In genomic region chr4:4541661-4542570, GRCh38 we compare ENCODE assay signal across 1 cellular context.
TF ChIP-seq lines count a peak whose summit lies in the region.

Gene STX18 (minus strand): TSS chr4:4542048. CDS start chr4:4541964, 84 bp downstream.

TF ChIP-seq in K562, 482 proteins besides CTCF, POLR2A, EP300 and RAD21 (continued from another document and continues in another):
- TF ChIP-seq, protein P1, sequence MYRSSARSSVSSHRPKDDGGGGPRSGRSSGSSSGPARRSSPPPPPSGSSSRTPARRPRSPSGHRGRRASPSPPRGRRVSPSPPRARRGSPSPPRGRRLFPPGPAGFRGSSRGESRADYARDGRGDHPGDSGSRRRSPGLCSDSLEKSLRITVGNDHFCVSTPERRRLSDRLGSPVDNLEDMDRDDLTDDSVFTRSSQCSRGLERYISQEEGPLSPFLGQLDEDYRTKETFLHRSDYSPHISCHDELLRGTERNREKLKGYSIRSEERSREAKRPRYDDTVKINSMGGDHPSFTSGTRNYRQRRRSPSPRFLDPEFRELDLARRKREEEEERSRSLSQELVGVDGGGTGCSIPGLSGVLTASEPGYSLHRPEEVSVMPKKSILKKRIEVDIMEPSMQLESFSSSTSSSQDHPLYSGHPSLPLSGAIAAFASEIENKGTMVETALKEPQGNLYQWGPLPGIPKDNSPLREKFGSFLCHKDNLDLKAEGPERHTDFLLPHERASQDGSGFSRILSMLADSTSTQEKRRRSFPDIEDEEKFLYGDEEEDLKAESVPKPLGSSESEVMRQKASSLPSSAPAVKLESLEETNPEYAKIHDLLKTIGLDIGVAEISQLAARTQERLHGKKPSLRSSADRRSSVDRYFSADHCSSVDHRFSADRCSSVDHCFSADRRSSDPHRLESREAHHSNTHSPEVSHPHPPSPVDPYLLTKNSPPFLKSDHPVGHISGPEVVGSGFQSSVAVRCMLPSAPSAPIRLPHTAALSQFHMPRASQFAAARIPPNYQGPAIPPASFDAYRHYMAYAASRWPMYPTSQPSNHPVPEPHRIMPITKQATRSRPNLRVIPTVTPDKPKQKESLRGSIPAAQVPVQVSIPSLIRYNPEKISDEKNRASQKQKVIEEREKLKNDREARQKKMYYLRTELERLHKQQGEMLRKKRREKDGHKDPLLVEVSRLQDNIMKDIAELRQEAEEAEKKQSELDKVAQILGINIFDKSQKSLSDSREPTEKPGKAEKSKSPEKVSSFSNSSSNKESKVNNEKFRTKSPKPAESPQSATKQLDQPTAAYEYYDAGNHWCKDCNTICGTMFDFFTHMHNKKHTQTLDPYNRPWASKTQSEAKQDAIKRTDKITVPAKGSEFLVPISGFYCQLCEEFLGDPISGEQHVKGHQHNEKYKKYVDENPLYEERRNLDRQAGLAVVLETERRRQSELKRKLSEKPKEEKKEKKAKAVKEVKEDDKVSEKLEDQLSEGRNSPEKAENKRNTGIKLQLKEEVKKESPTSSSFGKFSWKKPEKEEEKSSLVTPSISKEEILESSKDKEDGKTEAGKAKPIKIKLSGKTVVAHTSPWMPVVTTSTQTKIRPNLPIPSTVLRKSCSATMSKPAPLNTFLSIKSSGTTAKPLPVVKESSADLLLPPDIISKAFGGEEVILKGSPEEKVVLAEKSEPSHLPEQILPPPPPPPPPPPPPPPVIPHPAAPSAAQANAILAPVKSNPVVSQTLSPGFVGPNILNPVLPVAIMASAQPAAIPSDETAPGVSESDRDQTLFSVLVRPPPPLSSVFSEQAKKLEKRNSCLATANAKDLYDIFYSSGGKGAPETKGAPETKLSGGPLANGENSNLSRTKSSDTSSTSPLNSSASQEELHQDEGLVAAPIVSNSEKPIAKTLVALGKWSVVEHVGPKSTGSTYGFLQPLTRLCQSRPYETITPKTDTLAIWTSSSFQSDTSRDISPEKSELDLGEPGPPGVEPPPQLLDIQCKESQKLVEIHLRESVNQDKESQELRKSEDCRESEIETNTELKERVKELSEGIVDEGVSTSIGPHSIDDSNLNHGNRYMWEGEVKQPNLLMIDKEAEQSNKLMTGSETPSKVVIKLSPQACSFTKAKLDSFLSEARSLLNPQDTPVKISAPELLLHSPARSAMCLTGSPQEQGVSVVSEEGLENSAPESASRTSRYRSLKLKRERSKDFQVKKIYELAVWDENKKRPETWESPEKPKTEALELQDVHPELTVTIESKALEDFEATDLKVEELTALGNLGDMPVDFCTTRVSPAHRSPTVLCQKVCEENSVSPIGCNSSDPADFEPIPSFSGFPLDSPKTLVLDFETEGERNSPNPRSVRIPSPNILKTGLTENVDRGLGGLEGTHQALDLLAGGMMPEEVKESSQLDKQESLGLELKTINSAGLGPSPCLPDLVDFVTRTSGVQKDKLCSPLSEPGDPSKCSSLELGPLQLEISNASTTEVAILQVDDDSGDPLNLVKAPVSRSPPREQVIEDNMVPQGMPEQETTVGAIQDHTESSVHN (IDR thresholded peaks at IDR 0.05; ENCODE audit: borderline replicate concordance in 1 of 2, low read depth in 1 of 2) = no peak
- TF ChIP-seq GTF3C2 (IDR thresholded peaks at IDR 0.05; ENCODE audit: borderline replicate concordance, extremely low read depth, insufficient read length) (no peak), ZNF79 (CRISPR knock-in tag; IDR thresholded peaks at IDR 0.05; ENCODE audit: low read depth) (no peak), NELFE (IDR thresholded peaks at IDR 0.05; ENCODE audit: insufficient read depth, insufficient read length) (no peak), HMG20B (CRISPR knock-in tag; IDR thresholded peaks at IDR 0.05) (no peak), ETV5 (CRISPR knock-in tag; IDR thresholded peaks at IDR 0.05; ENCODE audit: low read depth) (peak; percentile 83; the same call in 1 of the 2 replicates), SRSF3 (IDR thresholded peaks at IDR 0.05; ENCODE audit: insufficient read depth, low read length) (no peak), STAT5B (CRISPR knock-in tag; IDR thresholded peaks at IDR 0.05) (no peak), GATA2 (CRISPR knock-in tag; IDR thresholded peaks at IDR 0.05) (no peak), STAT6 (CRISPR knock-in tag; IDR thresholded peaks at IDR 0.05) (no peak), ZNF124 (CRISPR knock-in tag; IDR thresholded peaks at IDR 0.05) (no peak), POLR2AphosphoS5 (IDR thresholded peaks at IDR 0.05; ENCODE audit: control insufficient read depth, insufficient read depth, low read depth, low read length) (peak; percentile 82), ZKSCAN3 (CRISPR knock-in tag; IDR thresholded peaks at IDR 0.05) (no peak), MED1 (CRISPR knock-in tag; IDR thresholded peaks at IDR 0.05; ENCODE audit: borderline replicate concordance) (no peak), ZC3H4 (CRISPR knock-in tag; IDR thresholded peaks at IDR 0.05; ENCODE audit: borderline replicate concordance) (no peak), MCM7 (IDR thresholded peaks at IDR 0.05) (no peak), FOXA3 (CRISPR knock-in tag; conservative IDR thresholded peaks at IDR 0.05 in 1 of 2, IDR thresholded peaks at IDR 0.05 in 1 of 2) (no peak; a peak in 1 of 4 replicates), ZNF609 (CRISPR knock-in tag; IDR thresholded peaks at IDR 0.05; ENCODE audit: borderline replicate concordance) (peak; percentile 76; the same call in 1 of the 2 replicates), EWSR1 (IDR thresholded peaks at IDR 0.05; ENCODE audit: borderline replicate concordance, low read depth, partially characterized antibody) (no peak), THRAP3 (IDR thresholded peaks at IDR 0.05; ENCODE audit: borderline replicate concordance) (no peak), ZNF584 (CRISPR knock-in tag; IDR thresholded peaks at IDR 0.05; ENCODE audit: low read depth) (no peak; the same call in 1 of the 2 replicates), ZNF174 (CRISPR knock-in tag; IDR thresholded peaks at IDR 0.05) (no peak), HOXB6 (CRISPR knock-in tag; IDR thresholded peaks at IDR 0.05; ENCODE audit: borderline replicate concordance) (no peak), FOXP4 (CRISPR knock-in tag; IDR thresholded peaks at IDR 0.05; ENCODE audit: borderline replicate concordance) (peak; percentile 71; the same call in 1 of the 2 replicates), HNRNPK (IDR thresholded peaks at IDR 0.05; ENCODE audit: low read depth, low read length, poor library complexity, severe bottlenecking) (no peak), SP2 (IDR thresholded peaks at IDR 0.05; ENCODE audit: extremely low read depth, low read depth, low read length, poor library complexity, severe bottlenecking) (peak; percentile 17), UBTF (IDR thresholded peaks at IDR 0.05; ENCODE audit: borderline replicate concordance in 1 of 2, low read depth in 2 of 2, low read length in 2 of 2) (peak in 1 of 2 experiments; percentile 86; a peak in 2 of 4 replicates), ZNF140 (CRISPR knock-in tag; IDR thresholded peaks at IDR 0.05) (no peak), ATF7 (IDR thresholded peaks at IDR 0.05) (peak; percentile 88), ZNF699 (CRISPR knock-in tag; IDR thresholded peaks at IDR 0.05; ENCODE audit: insufficient replicate concordance) (no peak), CBX3 (IDR thresholded peaks at IDR 0.05; ENCODE audit: borderline replicate concordance in 1 of 2, low read length in 2 of 2) (peak in 1 of 2 experiments; percentile 93; a peak in 2 of 3 replicates)
